ENCODE assay signal across 8 cellular contexts in genomic region chr10:69065406-69066361, GRCh38. TPM values are rescaled to one million over a fixed set of nuclear protein-coding genes. Genes with fewer than 3 reads are reported as not detected.
DNase-seq lines count a peak whose midpoint lies in the region; ATAC-seq, FAIRE-seq and TF ChIP-seq lines count a peak whose summit lies in the region.

No MANE protein-coding gene starts in this region.

- intact Hi-C loops in HepG2 (cut with micrococcal nuclease; ENCODE audit: unreplicated experiment): no loop called here
- intact Hi-C loops in uterus (cut with DNase I; ENCODE audit: low total_unique reads): no loop called here
- intact Hi-C loops in vagina (cut with DNase I): no loop called here
- intact Hi-C loops in sciatic nerve (cut with DNase I): no loop called here

- no peaks in the 10 kb centered on the region for H3K27me3 ChIP-seq in liver (ENCODE audit: control insufficient read depth in 4 of 4, insufficient read depth in 4 of 4, low read length in 3 of 4)
- H3K27me3 ChIP-seq in HepG2 (ENCODE audit: control insufficient read depth in 1 of 2, insufficient read depth in 2 of 2, low read length in 2 of 2): peaks cover 0 to 32% of the 10 kb centered on the region in 2 experiments; a peak in 2 of 5 replicates
- peaks cover 9% of the 10 kb centered on the region for H3K27me3 ChIP-seq in keratinocyte (ENCODE audit: control insufficient read depth, extremely low read depth, insufficient read depth, low read length)
- H3K27me3 ChIP-seq in uterus: no peaks in the 10 kb centered on the region
- H3K27me3 ChIP-seq in vagina: no peaks in the 10 kb centered on the region

- H3K27ac Mint-ChIP-seq in activated CD8-positive, alpha-beta T cell treated with anti-CD3 and anti-CD28 coated beads, Interleukin-2, amount 10 ng/mL, durations not matched to agents 7 days and 5 days: peak overlapping the region; percentile 29

- no peaks in the 10 kb centered on the region for H4K20me1 ChIP-seq in HepG2 (ENCODE audit: insufficient read depth, low read length)
- no peaks in the 10 kb centered on the region for H4K20me1 ChIP-seq in keratinocyte (ENCODE audit: control insufficient read depth, extremely low read depth, insufficient read depth, low read length)

- no peaks in the 10 kb centered on the region for H3K9me1 ChIP-seq in keratinocyte (ENCODE audit: control insufficient read depth, extremely low read depth, insufficient read depth, low read length)

- H3K79me2 ChIP-seq in HepG2 (ENCODE audit: insufficient read depth, low read length): no peaks in the 10 kb centered on the region
- H3K79me2 ChIP-seq in keratinocyte (ENCODE audit: control insufficient read depth, insufficient read depth, low read length): no peaks in the 10 kb centered on the region

- H3K4me3 Mint-ChIP-seq in activated CD8-positive, alpha-beta T cell treated with anti-CD3 and anti-CD28 coated beads, Interleukin-2, amount 10 ng/mL, durations not matched to agents 7 days and 5 days: no peak overlapping the region

- H3K36me3 Mint-ChIP-seq in activated CD8-positive, alpha-beta T cell treated with anti-CD3 and anti-CD28 coated beads, Interleukin-2, amount 10 ng/mL, durations not matched to agents 7 days and 5 days (ENCODE audit: low read depth): no peaks in the 10 kb centered on the region

- H3K27me3 Mint-ChIP-seq in activated CD8-positive, alpha-beta T cell treated with anti-CD3 and anti-CD28 coated beads, Interleukin-2, amount 10 ng/mL, durations not matched to agents 7 days and 5 days (ENCODE audit: low read depth): no peaks in the 10 kb centered on the region

- POLR2A ChIA-PET in HepG2 (lab: Yijun Ruan, JAX): no interaction called here
- POLR2A ChIA-PET in activated CD8-positive, alpha-beta T cell treated with anti-CD3 and anti-CD28 coated beads, Interleukin-2, amount 10 ng/mL, durations not matched to agents 7 days and 5 days (lab: Charles Lee): interaction anchor here (0.6 to 3.0 kb wide), 8 partner anchors 10 to 139 kb away, joined by 3 to 25 read pairs (median 4); partner anchors contain the start of gene SRGN

- ATAC-seq in HepG2: no peak
- ATAC-seq in HG03135 (IDR thresholded peaks at IDR 0.05; ENCODE audit: unreplicated experiment): peak; percentile 34
- ATAC-seq in activated CD8-positive, alpha-beta T cell treated with anti-CD3 and anti-CD28 coated beads, Interleukin-2, amount 10 ng/mL, durations not matched to agents 7 days and 5 days: peak; percentile 41
- no peak for ATAC-seq in sciatic nerve

- H3K4me1 Mint-ChIP-seq in activated CD8-positive, alpha-beta T cell treated with anti-CD3 and anti-CD28 coated beads, Interleukin-2, amount 10 ng/mL, durations not matched to agents 7 days and 5 days (ENCODE audit: low read depth): peaks cover 37% of the 10 kb centered on the region

- H3K4me3 ChIP-seq in liver (ENCODE audit: low read depth in 1 of 3, low read length in 3 of 3) (no peak overlapping the region), HepG2 (replicated peaks in 1 of 3; ENCODE audit: insufficient read depth in 1 of 3, low read depth in 2 of 3, low read length in 3 of 3) (no peak overlapping the region), keratinocyte (ENCODE audit: control insufficient read depth in 2 of 3, extremely low read depth in 1 of 3, insufficient read depth in 2 of 3, low read depth in 1 of 3, low read length in 3 of 3) (no peak overlapping the region), uterus (no peak overlapping the region), vagina (no peak overlapping the region)

- H3K4me2 ChIP-seq in HepG2 (ENCODE audit: low read depth, low read length): no peak overlapping the region
- H3K4me2 ChIP-seq in keratinocyte (ENCODE audit: control insufficient read depth, extremely low read depth, insufficient read depth, low read depth, low read length): peak overlapping the region; percentile 61

- FAIRE-seq in HepG2 (lab: Jason Lieb, UNC) (no peak), keratinocyte (lab: Jason Lieb, UNC) (no peak)

- no peak for TF ChIP-seq RAD21 in liver (IDR thresholded peaks at IDR 0.05)
- no peak for TF ChIP-seq RAD21 in HepG2 (CRISPR knock-in tag; IDR thresholded peaks at IDR 0.05)

- DNase-seq in HepG2 (ENCODE audit: low spot score): no peak
- DNase-seq in activated CD8-positive, alpha-beta T cell treated with anti-CD3 and anti-CD28 coated beads, Interleukin-2, amount 10 ng/mL, durations not matched to agents 7 days and 5 days: peak; percentile 38
- no peak for DNase-seq in keratinocyte (ENCODE audit: low read depth, low spot score)
- no peak for DNase-seq in uterus
- no peak for DNase-seq in vagina (ENCODE audit: extremely low spot score in 2 of 2)
- no peak for DNase-seq in sciatic nerve (ENCODE audit: low spot score)

- H3K9me3 Mint-ChIP-seq in activated CD8-positive, alpha-beta T cell treated with anti-CD3 and anti-CD28 coated beads, Interleukin-2, amount 10 ng/mL, durations not matched to agents 7 days and 5 days (ENCODE audit: insufficient read depth): no peaks in the 10 kb centered on the region

- H3K27ac ChIP-seq in liver (ENCODE audit: low read depth in 1 of 2, low read length in 2 of 2) (peak overlapping the region; percentile 28 to 50), HepG2 (ENCODE audit: extremely low read length, insufficient read depth, low read length) (no peak overlapping the region), keratinocyte (ENCODE audit: control insufficient read depth, insufficient read depth, low read length) (no peak overlapping the region), uterus (peak overlapping the region; percentile 21 to 36), vagina (no peak overlapping the region)

- H3K36me3 ChIP-seq in liver (ENCODE audit: control insufficient read depth in 4 of 4, insufficient read depth in 3 of 4, low read depth in 1 of 4, low read length in 3 of 4) (no peaks in the 10 kb centered on the region), HepG2 (replicated peaks in 1 of 2; ENCODE audit: control insufficient read depth in 1 of 2, insufficient read depth in 2 of 2, low read length in 2 of 2) (no peaks in the 10 kb centered on the region), keratinocyte (ENCODE audit: control insufficient read depth in 2 of 2, extremely low read depth in 1 of 2, insufficient read depth in 2 of 2, low read length in 2 of 2) (no peaks in the 10 kb centered on the region), uterus (no peaks in the 10 kb centered on the region), vagina (no peaks in the 10 kb centered on the region)

- peaks cover 0 to 8% (median 0%) of the 10 kb centered on the region in 4 donors for H3K4me1 ChIP-seq in liver (ENCODE audit: control insufficient read depth in 4 of 4, insufficient read depth in 4 of 4, low read length in 3 of 4)
- peaks cover 48% of the 10 kb centered on the region for H3K4me1 ChIP-seq in HepG2 (ENCODE audit: insufficient read depth, low read length)
- peaks cover 21% of the 10 kb centered on the region for H3K4me1 ChIP-seq in keratinocyte (ENCODE audit: control insufficient read depth, extremely low read depth, insufficient read depth, low read length)
- H3K4me1 ChIP-seq in uterus: no peaks in the 10 kb centered on the region
- H3K4me1 ChIP-seq in vagina: peaks cover 14% of the 10 kb centered on the region

- WGBS in liver: 69% methylated on average over 8 of the region's 8 CpGs
- WGBS in HepG2 (ENCODE audit: low lambda C conversion rate): 26% methylated on average over 8 of the region's 8 CpGs

- dilution Hi-C loops in keratinocyte (cut with MboI; ENCODE audit: extremely low pct_ligation_motif_present, low sequenced_read_pairs): loop anchor here (5.0 kb wide), 1 partner anchor 37 kb away; no protein-coding TSS in a partner anchor

- TF ChIP-seq EP300 in HepG2 (IDR thresholded peaks at IDR 0.05; ENCODE audit: low read depth in 2 of 2, low read length in 2 of 2) (no peak), HepG2 (CRISPR knock-in tag; IDR thresholded peaks at IDR 0.05; ENCODE audit: borderline replicate concordance) (no peak)

- BruUV-seq in HepG2 (replicated peaks; lab: Mats Ljungman, UMichigan): no TSS peak

- H2AFZ ChIP-seq in HepG2 (ENCODE audit: low read length) (no peak overlapping the region), keratinocyte (ENCODE audit: control insufficient read depth, low read length) (peak overlapping the region; percentile 5)

- CTCF ChIA-PET in HepG2 (lab: Yijun Ruan, JAX; ENCODE audit: low intra/inter-chr PET ratio, low total read pairs): no interaction called here
- CTCF ChIA-PET in activated CD8-positive, alpha-beta T cell treated with anti-CD3 and anti-CD28 coated beads, Interleukin-2, amount 10 ng/mL, durations not matched to agents 7 days and 5 days (lab: Charles Lee): interaction anchor here (0.7 to 2.8 kb wide), 17 partner anchors 8 to 77 kb away, joined by 3 to 20 read pairs (median 5); partner anchors contain the start of genes KIFBP and SRGN

- no peaks in the 10 kb centered on the region for H3K9me3 ChIP-seq in liver (ENCODE audit: control insufficient read depth in 4 of 4, low read length in 3 of 4)
- no peaks in the 10 kb centered on the region for H3K9me3 ChIP-seq in HepG2 (ENCODE audit: low read length)
- H3K9me3 ChIP-seq in keratinocyte (ENCODE audit: control insufficient read depth, low read depth, low read length): no peaks in the 10 kb centered on the region
- H3K9me3 ChIP-seq in uterus: no peaks in the 10 kb centered on the region
- no peaks in the 10 kb centered on the region for H3K9me3 ChIP-seq in vagina

- no peak for TF ChIP-seq CTCF in liver (IDR thresholded peaks at IDR 0.05; ENCODE audit: low read depth, low read length, missing input control)
- no peak for TF ChIP-seq CTCF in HepG2 (CRISPR knock-in tag; IDR thresholded peaks at IDR 0.05)
- TF ChIP-seq CTCF in keratinocyte (optimal IDR thresholded peaks at IDR 0.05 in 1 of 3, IDR thresholded peaks at IDR 0.05 in 1 of 3, conservative IDR thresholded peaks at IDR 0.05 in 1 of 3; ENCODE audit: extremely low read depth in 1 of 3, insufficient read depth in 2 of 3, low read length in 3 of 3): no peak
- no peak for TF ChIP-seq CTCF in uterus (IDR thresholded peaks at IDR 0.05)
- no peak for TF ChIP-seq CTCF in vagina (IDR thresholded peaks at IDR 0.05)

- TF ChIP-seq POLR2A in HepG2 (IDR thresholded peaks at IDR 0.05; ENCODE audit: insufficient read depth in 1 of 2, low read depth in 2 of 2, low read length in 2 of 2): no peak
- no peak for TF ChIP-seq POLR2A in uterus (IDR thresholded peaks at IDR 0.05)
- TF ChIP-seq POLR2A in vagina (IDR thresholded peaks at IDR 0.05): no peak

- H3K9ac ChIP-seq in liver (ENCODE audit: low read depth in 1 of 2, low read length in 2 of 2) (no peak overlapping the region), HepG2 (ENCODE audit: insufficient read depth, low read depth, low read length) (no peak overlapping the region), keratinocyte (ENCODE audit: control insufficient read depth, extremely low read depth, insufficient read depth, low read length) (no peak overlapping the region)

- in situ Hi-C loops in HepG2 (cut with HindIII; ENCODE audit: extremely low pct_ligation_motif_present, low pct_unique_long_range_greater_than_20kb): no loop called here

RNA-seq across cellular contexts. Expression of gene SRGN, which starts 22.2 kb away (rescaled TPM):
- 100 to 1,000 TPM in 1 of 2 donors, 10 to 100 TPM in 1; 32.2 to 305 TPM for total RNA-seq in liver
- polyA plus RNA-seq in liver: 10 to 100 TPM; 19.5 to 50.3 TPM
- total RNA-seq in HepG2 (2016; rRNA removed; fragmentation: Illumina TruSeq; extraction: Trizol): 0.09 TPM in 1 of 2 replicates, not detected in the other
- not detected in 2 replicates for total RNA-seq in HepG2 (2016; cell fraction: cytosol; rRNA removed; fragmentation: Illumina TruSeq; extraction: Trizol; ENCODE audit: low read depth)
- total RNA-seq in HepG2 (2016; cell fraction: insoluble cytoplasmic fraction; rRNA removed; fragmentation: Illumina TruSeq; extraction: Trizol): not detected in 2 replicates
- total RNA-seq in HepG2 (2016; cell fraction: membrane; rRNA removed; fragmentation: Illumina TruSeq; extraction: Trizol): not detected in 2 replicates
- total RNA-seq in HepG2 (2016; cell fraction: nucleus; rRNA removed; fragmentation: Illumina TruSeq; extraction: Trizol): not detected in 2 replicates
- polyA plus RNA-seq in HepG2 (2011; rRNA removed): not detected in 2 replicates
- 0.12 and 0.15 TPM in 2 replicates for polyA plus RNA-seq in HepG2 (2011; cell fraction: cytosol; rRNA removed)
- polyA plus RNA-seq in HepG2 (2011; cell fraction: nucleus; rRNA removed): 0.14 TPM in 1 of 2 replicates, not detected in the other
- polyA plus RNA-seq in HepG2 (2012): 0.21 TPM in 1 of 2 replicates, not detected in the other
- not detected in 2 replicates for polyA plus RNA-seq in HepG2 (2016; cell fraction: cytosol; fragmentation: Illumina TruSeq; extraction: Trizol; ENCODE audit: low read depth)
- polyA plus RNA-seq in HepG2 (2016; cell fraction: insoluble cytoplasmic fraction; fragmentation: Illumina TruSeq; extraction: Trizol; ENCODE audit: low read depth): not detected in 2 replicates
- polyA plus RNA-seq in HepG2 (2016; cell fraction: membrane; fragmentation: Illumina TruSeq; extraction: Trizol; ENCODE audit: low read depth): not detected in 2 replicates
- not detected in 2 replicates for polyA plus RNA-seq in HepG2 (2016; cell fraction: nucleus; fragmentation: Illumina TruSeq; extraction: Trizol; ENCODE audit: insufficient read depth, low read depth)
- polyA minus RNA-seq in HepG2 (2011; rRNA and poly(A)+ RNA removed; ENCODE audit: low replicate concordance): 0.16 and 2.3 TPM in 2 replicates
- not detected in 2 replicates for polyA minus RNA-seq in HepG2 (2011; cell fraction: cytosol; rRNA and poly(A)+ RNA removed)
- polyA minus RNA-seq in HepG2 (2011; cell fraction: nucleus; rRNA and poly(A)+ RNA removed): not detected in 2 replicates
- 100 to 1,000 TPM; 166 to 168 TPM for total RNA-seq in activated CD8-positive, alpha-beta T cell treated with anti-CD3 and anti-CD28 coated beads, Interleukin-2, amount 10 ng/mL, durations not matched to agents 7 days and 5 days
- polyA plus RNA-seq in keratinocyte: 2.1 to 3.2 TPM (median 2.7 TPM) in 3 replicates
- polyA plus RNA-seq in keratinocyte (2011; ENCODE audit: low read depth): 0.74 TPM
- polyA plus RNA-seq in keratinocyte (2011; cell fraction: cytosol; rRNA removed): 1.8 and 2.0 TPM in 2 replicates
- polyA plus RNA-seq in keratinocyte (2011; cell fraction: nucleus; rRNA removed): 2.8 and 3.7 TPM in 2 replicates
- polyA plus RNA-seq in keratinocyte (2012; ENCODE audit: low replicate concordance): 0.23 and 3.0 TPM in 2 replicates
- 0.77 to 1.0 TPM in 2 of 3 replicates, not detected in the other for polyA minus RNA-seq in keratinocyte
- 1.7 TPM for polyA minus RNA-seq in keratinocyte (2011; cell fraction: cytosol; rRNA and poly(A)+ RNA removed)
- 0.63 and 1.0 TPM in 2 replicates for polyA minus RNA-seq in keratinocyte (2011; cell fraction: nucleus; rRNA and poly(A)+ RNA removed)
- 100 to 1,000 TPM in 2 of 4 donors, 10 to 100 TPM in 2; 36.9 to 281 (median 120) TPM for total RNA-seq in uterus
- 117 TPM for total RNA-seq in vagina
- 146 TPM for total RNA-seq in sciatic nerve

RNA-seq across cellular contexts. Expression of gene VPS26A, which starts 58.3 kb away (rescaled TPM):
- total RNA-seq in liver: 10 to 100 TPM; 13.3 to 21.4 TPM
- polyA plus RNA-seq in liver: 10 to 100 TPM; 10.9 to 15.8 TPM
- total RNA-seq in HepG2 (2016; rRNA removed; fragmentation: Illumina TruSeq; extraction: Trizol): 32.6 and 56.7 TPM in 2 replicates
- total RNA-seq in HepG2 (2016; cell fraction: cytosol; rRNA removed; fragmentation: Illumina TruSeq; extraction: Trizol; ENCODE audit: low read depth): 7.0 and 10.6 TPM in 2 replicates
- total RNA-seq in HepG2 (2016; cell fraction: insoluble cytoplasmic fraction; rRNA removed; fragmentation: Illumina TruSeq; extraction: Trizol): 32.1 and 59.4 TPM in 2 replicates
- total RNA-seq in HepG2 (2016; cell fraction: membrane; rRNA removed; fragmentation: Illumina TruSeq; extraction: Trizol): 16.9 and 19.8 TPM in 2 replicates
- 20.7 TPM in 2 replicates for total RNA-seq in HepG2 (2016; cell fraction: nucleus; rRNA removed; fragmentation: Illumina TruSeq; extraction: Trizol)
- polyA plus RNA-seq in HepG2 (2011; rRNA removed): 10.3 and 12.9 TPM in 2 replicates
- 4.2 and 7.4 TPM in 2 replicates for polyA plus RNA-seq in HepG2 (2011; cell fraction: cytosol; rRNA removed)
- polyA plus RNA-seq in HepG2 (2011; cell fraction: nucleus; rRNA removed): 1.7 and 3.0 TPM in 2 replicates
- 22.7 and 30.3 TPM in 2 replicates for polyA plus RNA-seq in HepG2 (2012)
- polyA plus RNA-seq in HepG2 (2016; cell fraction: cytosol; fragmentation: Illumina TruSeq; extraction: Trizol; ENCODE audit: low read depth): 5.3 and 6.4 TPM in 2 replicates
- polyA plus RNA-seq in HepG2 (2016; cell fraction: insoluble cytoplasmic fraction; fragmentation: Illumina TruSeq; extraction: Trizol; ENCODE audit: low read depth): 95.5 and 103 TPM in 2 replicates
- polyA plus RNA-seq in HepG2 (2016; cell fraction: membrane; fragmentation: Illumina TruSeq; extraction: Trizol; ENCODE audit: low read depth): 14.3 and 15.6 TPM in 2 replicates
- 36.5 and 37.9 TPM in 2 replicates for polyA plus RNA-seq in HepG2 (2016; cell fraction: nucleus; fragmentation: Illumina TruSeq; extraction: Trizol; ENCODE audit: insufficient read depth, low read depth)
- 1.3 and 3.5 TPM in 2 replicates for polyA minus RNA-seq in HepG2 (2011; rRNA and poly(A)+ RNA removed; ENCODE audit: low replicate concordance)
- 10.0 and 10.2 TPM in 2 replicates for polyA minus RNA-seq in HepG2 (2011; cell fraction: cytosol; rRNA and poly(A)+ RNA removed)
- polyA minus RNA-seq in HepG2 (2011; cell fraction: nucleus; rRNA and poly(A)+ RNA removed): 5.5 and 9.2 TPM in 2 replicates
- 10 to 100 TPM; 53.6 to 61.9 TPM for total RNA-seq in activated CD8-positive, alpha-beta T cell treated with anti-CD3 and anti-CD28 coated beads, Interleukin-2, amount 10 ng/mL, durations not matched to agents 7 days and 5 days
- 30.7 to 64.3 TPM (median 33.5 TPM) in 3 replicates for polyA plus RNA-seq in keratinocyte
- 593 TPM for polyA plus RNA-seq in keratinocyte (2011; ENCODE audit: low read depth)
- polyA plus RNA-seq in keratinocyte (2011; cell fraction: cytosol; rRNA removed): 28.8 and 56.2 TPM in 2 replicates
- 23.7 and 33.2 TPM in 2 replicates for polyA plus RNA-seq in keratinocyte (2011; cell fraction: nucleus; rRNA removed)
- 59.9 and 64.5 TPM in 2 replicates for polyA plus RNA-seq in keratinocyte (2012; ENCODE audit: low replicate concordance)
- polyA minus RNA-seq in keratinocyte: 2.8 to 24.6 TPM (median 6.6 TPM) in 3 replicates
- polyA minus RNA-seq in keratinocyte (2011; cell fraction: cytosol; rRNA and poly(A)+ RNA removed): 15.7 TPM
- 8.1 and 17.5 TPM in 2 replicates for polyA minus RNA-seq in keratinocyte (2011; cell fraction: nucleus; rRNA and poly(A)+ RNA removed)
- total RNA-seq in uterus: 10 to 100 TPM; 22.0 to 67.2 (median 52.1) TPM
- 33.6 TPM for total RNA-seq in vagina
- 53.6 TPM for total RNA-seq in sciatic nerve

Comparison
In these comparisons a context has a peak if more than half of its experiments do, and no peak if none do; other contexts are left out.
1. H3K27ac ChIP-seq: peak in liver (2 of 2) and uterus (2 of 2); none in HepG2 (single experiment), keratinocyte (single experiment) and vagina (single experiment).
2. RNA of gene SRGN, which starts 22.2 kb away (total RNA-seq): 32.2 to 305 TPM in liver, 166 to 168 TPM in activated CD8-positive, alpha-beta T cell treated with anti-CD3 and anti-CD28 coated beads, Interleukin-2, amount 10 ng/mL, durations not matched to agents 7 days and 5 days, 36.9 to 281 TPM in uterus, 146 TPM in sciatic nerve (single experiment) and 117 TPM in vagina (single experiment); 0.09 TPM in HepG2; every median in the first group is over 10 times any median in the second.
3. ATAC-seq: peak in HG03135 (single experiment) and activated CD8-positive, alpha-beta T cell treated with anti-CD3 and anti-CD28 coated beads, Interleukin-2, amount 10 ng/mL, durations not matched to agents 7 days and 5 days (single experiment); none in HepG2 (single experiment) and sciatic nerve (single experiment).